In genomic region chr18:48842259-48843061, GRCh38 we compare ENCODE assay signal across 8 cellular contexts.
DNase-seq lines count a peak whose midpoint lies in the region; ATAC-seq and TF ChIP-seq lines count a peak whose summit lies in the region.

No MANE protein-coding gene starts in this region.

- peak overlapping the region; percentile 54 for H3K4me3 Mint-ChIP-seq in progenitor cell of endocrine pancreas (ENCODE audit: low read depth)

- peaks cover 4% of the 10 kb centered on the region for H3K9me3 Mint-ChIP-seq in progenitor cell of endocrine pancreas (ENCODE audit: low read depth)

- H3K9me3 ChIP-seq in MM.1S (replicated peaks; ENCODE audit: insufficient read depth, low read length), result no peaks in the 10 kb centered on the region

- no peaks in the 10 kb centered on the region for H3K36me3 ChIP-seq in MM.1S (replicated peaks; ENCODE audit: insufficient read depth, low read length)

- no peak overlapping the region for H3K9ac ChIP-seq in MM.1S (ENCODE audit: low read length)

- H3K27me3 ChIP-seq in MM.1S (replicated peaks; ENCODE audit: insufficient read depth, low read length), result no peaks in the 10 kb centered on the region

- DNase-seq in GM10248 (ENCODE audit: extremely low spot score), result peak; percentile 57
- peak; percentile 28 for DNase-seq in activated CD4-positive, alpha-beta T cell treated with anti-CD3 and anti-CD28 coated beads for 1 hour
- no peak for DNase-seq in progenitor cell of endocrine pancreas (ENCODE audit: low spot score, unreplicated experiment)
- no peak for DNase-seq in MM.1S
- no peak for DNase-seq in NCI-H82 (lab: John Stamatoyannopoulos, UW)
- DNase-seq in GM03348 (ENCODE audit: low spot score), result no peak

- H3K4me2 ChIP-seq in MM.1S (ENCODE audit: low read depth, low read length), result no peak overlapping the region

- no peaks in the 10 kb centered on the region for H3K27me3 Mint-ChIP-seq in progenitor cell of endocrine pancreas

- no peaks in the 10 kb centered on the region for H3K79me2 ChIP-seq in MM.1S (ENCODE audit: low read length)

- no peaks in the 10 kb centered on the region for H4K20me1 ChIP-seq in MM.1S (ENCODE audit: insufficient read depth, low read length)

- H3K4me1 Mint-ChIP-seq in progenitor cell of endocrine pancreas (ENCODE audit: low read depth), result peaks cover 33% of the 10 kb centered on the region

- no peak overlapping the region for H2AFZ ChIP-seq in MM.1S (ENCODE audit: low read length)

- H3K27ac Mint-ChIP-seq in progenitor cell of endocrine pancreas, result peak overlapping the region; percentile 88

- H3K27ac ChIP-seq in MM.1S (ENCODE audit: low read length), result no peak overlapping the region

- H3F3A ChIP-seq in MM.1S (ENCODE audit: insufficient read depth, low read length), result no peaks in the 10 kb centered on the region

- H3K9me2 ChIP-seq in MM.1S (replicated peaks; ENCODE audit: insufficient read depth, low read length), result no peaks in the 10 kb centered on the region

- ATAC-seq in esophagus mucosa, result peak; percentile 27
- no peak for ATAC-seq in HG03571 (IDR thresholded peaks at IDR 0.05; ENCODE audit: unreplicated experiment)

- POLR2A ChIA-PET in GM10248 (lab: Yijun Ruan, JAX), result no interaction called here

- H3K36me3 Mint-ChIP-seq in progenitor cell of endocrine pancreas (ENCODE audit: insufficient read depth), result no peaks in the 10 kb centered on the region

- CTCF ChIA-PET in GM10248 (lab: Yijun Ruan, JAX), result interaction anchor here (0.9 kb wide), 1 partner anchor 10 kb away, joined by 3 read pairs; no protein-coding TSS in a partner anchor

- H3K4me1 ChIP-seq in MM.1S (ENCODE audit: low read length), result no peaks in the 10 kb centered on the region

- TF ChIP-seq CTCF in GM10248 (IDR thresholded peaks at IDR 0.05; ENCODE audit: control extremely low read depth, extremely low read depth, low read depth, missing control alignments) (no peak), progenitor cell of endocrine pancreas (IDR thresholded peaks at IDR 0.05; ENCODE audit: unreplicated experiment) (no peak), MM.1S (IDR thresholded peaks at IDR 0.05; ENCODE audit: low read length) (no peak)

- H3K4me3 ChIP-seq in MM.1S (ENCODE audit: low read length), result no peak overlapping the region

Comparison
In these comparisons a context has a peak if more than half of its experiments do, and no peak if none do; other contexts are left out.
1. DNase-seq: peak in GM10248 (single experiment) and activated CD4-positive, alpha-beta T cell treated with anti-CD3 and anti-CD28 coated beads for 1 hour (single experiment); none in progenitor cell of endocrine pancreas (single experiment), MM.1S (single experiment), NCI-H82 (single experiment) and GM03348 (single experiment).